In genomic region chr19:33606556-33606955, GRCh38 we compare ENCODE assay signal across 3 cellular contexts.
TF ChIP-seq lines count a peak whose summit lies in the region.

No MANE protein-coding gene starts in this region.

TF ChIP-seq in A549, 52 proteins besides CTCF, POLR2A, EP300 and RAD21:
- TF ChIP-seq RARB (CRISPR knock-in tag; IDR thresholded peaks at IDR 0.05) (no peak), ZNF302 (CRISPR knock-in tag; IDR thresholded peaks at IDR 0.05) (no peak), MAX (IDR thresholded peaks at IDR 0.05) (no peak), ATOH8 (CRISPR knock-in tag; IDR thresholded peaks at IDR 0.05; ENCODE audit: low read depth) (no peak), PHF8 (IDR thresholded peaks at IDR 0.05; ENCODE audit: borderline replicate concordance, low read depth) (no peak), EHF (CRISPR knock-in tag; IDR thresholded peaks at IDR 0.05) (no peak), KDM1A (IDR thresholded peaks at IDR 0.05; ENCODE audit: low read depth) (no peak), RNF2 (IDR thresholded peaks at IDR 0.05; ENCODE audit: borderline replicate concordance, low read depth) (no peak), POLR2AphosphoS2 (conservative IDR thresholded peaks at IDR 0.05; ENCODE audit: low read length) (no peak), FOSB (CRISPR knock-in tag; IDR thresholded peaks at IDR 0.05) (no peak), NR3C1 (IDR thresholded peaks at IDR 0.05) (no peak), FOXS1 (CRISPR knock-in tag; IDR thresholded peaks at IDR 0.05) (no peak), JUN (IDR thresholded peaks at IDR 0.05) (no peak), HEYL (CRISPR knock-in tag; IDR thresholded peaks at IDR 0.05) (no peak), TP53 (CRISPR knock-in tag; IDR thresholded peaks at IDR 0.05) (no peak)
- TF ChIP-seq, protein P1, sequence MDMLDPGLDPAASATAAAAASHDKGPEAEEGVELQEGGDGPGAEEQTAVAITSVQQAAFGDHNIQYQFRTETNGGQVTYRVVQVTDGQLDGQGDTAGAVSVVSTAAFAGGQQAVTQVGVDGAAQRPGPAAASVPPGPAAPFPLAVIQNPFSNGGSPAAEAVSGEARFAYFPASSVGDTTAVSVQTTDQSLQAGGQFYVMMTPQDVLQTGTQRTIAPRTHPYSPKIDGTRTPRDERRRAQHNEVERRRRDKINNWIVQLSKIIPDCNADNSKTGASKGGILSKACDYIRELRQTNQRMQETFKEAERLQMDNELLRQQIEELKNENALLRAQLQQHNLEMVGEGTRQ (IDR thresholded peaks at IDR 0.05): no peak

TF ChIP-seq in GM23338, 12 proteins besides CTCF, POLR2A, EP300 and RAD21 (continues in another document):
- TF ChIP-seq, protein P2, sequence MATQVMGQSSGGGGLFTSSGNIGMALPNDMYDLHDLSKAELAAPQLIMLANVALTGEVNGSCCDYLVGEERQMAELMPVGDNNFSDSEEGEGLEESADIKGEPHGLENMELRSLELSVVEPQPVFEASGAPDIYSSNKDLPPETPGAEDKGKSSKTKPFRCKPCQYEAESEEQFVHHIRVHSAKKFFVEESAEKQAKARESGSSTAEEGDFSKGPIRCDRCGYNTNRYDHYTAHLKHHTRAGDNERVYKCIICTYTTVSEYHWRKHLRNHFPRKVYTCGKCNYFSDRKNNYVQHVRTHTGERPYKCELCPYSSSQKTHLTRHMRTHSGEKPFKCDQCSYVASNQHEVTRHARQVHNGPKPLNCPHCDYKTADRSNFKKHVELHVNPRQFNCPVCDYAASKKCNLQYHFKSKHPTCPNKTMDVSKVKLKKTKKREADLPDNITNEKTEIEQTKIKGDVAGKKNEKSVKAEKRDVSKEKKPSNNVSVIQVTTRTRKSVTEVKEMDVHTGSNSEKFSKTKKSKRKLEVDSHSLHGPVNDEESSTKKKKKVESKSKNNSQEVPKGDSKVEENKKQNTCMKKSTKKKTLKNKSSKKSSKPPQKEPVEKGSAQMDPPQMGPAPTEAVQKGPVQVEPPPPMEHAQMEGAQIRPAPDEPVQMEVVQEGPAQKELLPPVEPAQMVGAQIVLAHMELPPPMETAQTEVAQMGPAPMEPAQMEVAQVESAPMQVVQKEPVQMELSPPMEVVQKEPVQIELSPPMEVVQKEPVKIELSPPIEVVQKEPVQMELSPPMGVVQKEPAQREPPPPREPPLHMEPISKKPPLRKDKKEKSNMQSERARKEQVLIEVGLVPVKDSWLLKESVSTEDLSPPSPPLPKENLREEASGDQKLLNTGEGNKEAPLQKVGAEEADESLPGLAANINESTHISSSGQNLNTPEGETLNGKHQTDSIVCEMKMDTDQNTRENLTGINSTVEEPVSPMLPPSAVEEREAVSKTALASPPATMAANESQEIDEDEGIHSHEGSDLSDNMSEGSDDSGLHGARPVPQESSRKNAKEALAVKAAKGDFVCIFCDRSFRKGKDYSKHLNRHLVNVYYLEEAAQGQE (IDR thresholded peaks at IDR 0.05; ENCODE audit: unreplicated experiment): no peak
- TF ChIP-seq EZH2phosphoT487 (IDR thresholded peaks at IDR 0.05; ENCODE audit: unreplicated experiment): no peak
- no peak for TF ChIP-seq POLR2AphosphoS5 (IDR thresholded peaks at IDR 0.05; ENCODE audit: low read depth)
- no peak for TF ChIP-seq ZNF114 (CRISPR knock-in tag; IDR thresholded peaks at IDR 0.05)
- no peak for TF ChIP-seq CREB1 (CRISPR knock-in tag; IDR thresholded peaks at IDR 0.05; ENCODE audit: low read depth)
- TF ChIP-seq JUNB (IDR thresholded peaks at IDR 0.05; ENCODE audit: unreplicated experiment): no peak
- TF ChIP-seq, protein P3, sequence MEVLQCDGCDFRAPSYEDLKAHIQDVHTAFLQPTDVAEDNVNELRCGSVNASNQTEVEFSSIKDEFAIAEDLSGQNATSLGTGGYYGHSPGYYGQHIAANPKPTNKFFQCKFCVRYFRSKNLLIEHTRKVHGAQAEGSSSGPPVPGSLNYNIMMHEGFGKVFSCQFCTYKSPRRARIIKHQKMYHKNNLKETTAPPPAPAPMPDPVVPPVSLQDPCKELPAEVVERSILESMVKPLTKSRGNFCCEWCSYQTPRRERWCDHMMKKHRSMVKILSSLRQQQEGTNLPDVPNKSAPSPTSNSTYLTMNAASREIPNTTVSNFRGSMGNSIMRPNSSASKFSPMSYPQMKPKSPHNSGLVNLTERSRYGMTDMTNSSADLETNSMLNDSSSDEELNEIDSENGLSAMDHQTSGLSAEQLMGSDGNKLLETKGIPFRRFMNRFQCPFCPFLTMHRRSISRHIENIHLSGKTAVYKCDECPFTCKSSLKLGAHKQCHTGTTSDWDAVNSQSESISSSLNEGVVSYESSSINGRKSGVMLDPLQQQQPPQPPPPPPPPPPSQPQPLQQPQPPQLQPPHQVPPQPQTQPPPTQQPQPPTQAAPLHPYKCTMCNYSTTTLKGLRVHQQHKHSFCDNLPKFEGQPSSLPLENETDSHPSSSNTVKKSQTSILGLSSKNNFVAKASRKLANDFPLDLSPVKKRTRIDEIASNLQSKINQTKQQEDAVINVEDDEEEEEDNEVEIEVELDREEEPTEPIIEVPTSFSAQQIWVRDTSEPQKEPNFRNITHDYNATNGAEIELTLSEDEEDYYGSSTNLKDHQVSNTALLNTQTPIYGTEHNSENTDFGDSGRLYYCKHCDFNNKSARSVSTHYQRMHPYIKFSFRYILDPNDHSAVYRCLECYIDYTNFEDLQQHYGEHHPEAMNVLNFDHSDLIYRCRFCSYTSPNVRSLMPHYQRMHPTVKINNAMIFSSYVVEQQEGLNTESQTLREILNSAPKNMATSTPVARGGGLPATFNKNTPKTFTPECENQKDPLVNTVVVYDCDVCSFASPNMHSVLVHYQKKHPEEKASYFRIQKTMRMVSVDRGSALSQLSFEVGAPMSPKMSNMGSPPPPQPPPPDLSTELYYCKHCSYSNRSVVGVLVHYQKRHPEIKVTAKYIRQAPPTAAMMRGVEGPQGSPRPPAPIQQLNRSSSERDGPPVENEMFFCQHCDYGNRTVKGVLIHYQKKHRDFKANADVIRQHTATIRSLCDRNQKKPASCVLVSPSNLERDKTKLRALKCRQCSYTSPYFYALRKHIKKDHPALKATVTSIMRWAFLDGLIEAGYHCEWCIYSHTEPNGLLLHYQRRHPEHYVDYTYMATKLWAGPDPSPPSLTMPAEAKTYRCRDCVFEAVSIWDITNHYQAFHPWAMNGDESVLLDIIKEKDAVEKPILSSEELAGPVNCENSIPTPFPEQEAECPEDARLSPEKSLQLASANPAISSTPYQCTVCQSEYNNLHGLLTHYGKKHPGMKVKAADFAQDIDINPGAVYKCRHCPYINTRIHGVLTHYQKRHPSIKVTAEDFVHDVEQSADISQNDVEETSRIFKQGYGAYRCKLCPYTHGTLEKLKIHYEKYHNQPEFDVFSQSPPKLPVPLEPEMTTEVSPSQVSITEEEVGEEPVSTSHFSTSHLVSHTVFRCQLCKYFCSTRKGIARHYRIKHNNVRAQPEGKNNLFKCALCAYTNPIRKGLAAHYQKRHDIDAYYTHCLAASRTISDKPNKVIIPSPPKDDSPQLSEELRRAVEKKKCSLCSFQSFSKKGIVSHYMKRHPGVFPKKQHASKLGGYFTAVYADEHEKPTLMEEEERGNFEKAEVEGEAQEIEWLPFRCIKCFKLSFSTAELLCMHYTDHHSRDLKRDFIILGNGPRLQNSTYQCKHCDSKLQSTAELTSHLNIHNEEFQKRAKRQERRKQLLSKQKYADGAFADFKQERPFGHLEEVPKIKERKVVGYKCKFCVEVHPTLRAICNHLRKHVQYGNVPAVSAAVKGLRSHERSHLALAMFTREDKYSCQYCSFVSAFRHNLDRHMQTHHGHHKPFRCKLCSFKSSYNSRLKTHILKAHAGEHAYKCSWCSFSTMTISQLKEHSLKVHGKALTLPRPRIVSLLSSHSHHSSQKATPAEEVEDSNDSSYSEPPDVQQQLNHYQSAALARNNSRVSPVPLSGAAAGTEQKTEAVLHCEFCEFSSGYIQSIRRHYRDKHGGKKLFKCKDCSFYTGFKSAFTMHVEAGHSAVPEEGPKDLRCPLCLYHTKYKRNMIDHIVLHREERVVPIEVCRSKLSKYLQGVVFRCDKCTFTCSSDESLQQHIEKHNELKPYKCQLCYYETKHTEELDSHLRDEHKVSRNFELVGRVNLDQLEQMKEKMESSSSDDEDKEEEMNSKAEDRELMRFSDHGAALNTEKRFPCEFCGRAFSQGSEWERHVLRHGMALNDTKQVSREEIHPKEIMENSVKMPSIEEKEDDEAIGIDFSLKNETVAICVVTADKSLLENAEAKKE (CRISPR knock-in tag; IDR thresholded peaks at IDR 0.05): no peak

TF ChIP-seq in H1, 55 proteins besides CTCF, POLR2A, EP300 and RAD21:
- TF ChIP-seq CBX8 (IDR thresholded peaks at IDR 0.05; ENCODE audit: borderline replicate concordance, low read depth, low read length): no peak
- no peak for TF ChIP-seq CHD7 (IDR thresholded peaks at IDR 0.05; ENCODE audit: insufficient replicate concordance, low read length)
